26 cellular contexts compared by ENCODE assay signal in the genomic region with DNA sequence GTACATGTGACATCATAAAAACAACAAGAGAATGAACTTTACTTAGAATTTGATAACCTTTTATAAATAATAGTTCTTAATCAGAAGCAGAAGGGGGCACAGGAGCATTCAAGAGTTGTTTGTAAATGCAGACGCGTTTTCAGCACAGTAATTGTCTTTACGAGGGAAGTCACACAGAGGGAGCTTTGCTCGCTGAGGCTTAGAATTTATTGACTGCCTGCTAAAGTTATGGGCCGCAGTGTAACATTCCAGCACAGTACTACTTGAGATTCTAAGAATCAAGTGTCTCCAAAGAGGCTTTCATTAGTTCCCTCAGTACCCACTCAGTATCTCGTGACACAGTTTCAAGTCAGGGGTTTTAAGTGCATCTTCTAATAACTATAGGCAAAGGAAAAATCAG.
A peak's percentile ranks its signal among the peaks of the same experiment; 100 is the strongest.
DNase-seq lines count a peak whose midpoint lies in the region; ATAC-seq, FAIRE-seq and TF ChIP-seq lines count a peak whose summit lies in the region.
"Had no signal": no experiment of that assay in that cellular context is flagged by ENCODE, and none has a peak within 500 bp of the region (broad histone marks: within the 10 kb centered on the region; RNA-seq: fewer than 3 reads in every experiment).

No MANE protein-coding gene starts in this region.

- H3K4me2 ChIP-seq in GM23338, result no peak overlapping the region; the same call in 1 of the 2 replicates
- no peak overlapping the region for H3K4me2 ChIP-seq in H1 (ENCODE audit: insufficient read depth in 1 of 2, low read depth in 2 of 2, low read length in 2 of 2)
- H3K4me2 ChIP-seq: BLaER1, KMS-11 had no signal

- H3K27me3 Mint-ChIP-seq in GM23338 (ENCODE audit: insufficient read depth, low read depth, poor library complexity), result no peaks in the 10 kb centered on the region

- no peaks in the 10 kb centered on the region for H3K9me3 ChIP-seq in H1 (ENCODE audit: insufficient read depth in 2 of 2, low read depth in 1 of 2, low read length in 1 of 2)
- H3K9me3 ChIP-seq: Caco-2, Peyer's patch, SJCRH30 had no signal

- H2BK120ac ChIP-seq in H1 (replicated peaks; ENCODE audit: low read depth, low read length), result no peak overlapping the region

- WGBS in H1 (ENCODE audit: extremely low coverage in 1 of 2, insufficient coverage in 1 of 2, insufficient read length in 1 of 2, insufficient replicate concordance in 2 of 2, low coverage in 1 of 2, low lambda C conversion rate in 2 of 2, missing lambda C conversion rate in 1 of 2), 2 experiments, result 51% methylated on average over 6 of the region's 6 CpGs; no CpG with 5 or more reads in 1 of the 2 experiments

- CTCF ChIA-PET in H1 (lab: Charles Lee; ENCODE audit: partially characterized antibody), result interaction anchor here (0.5 kb wide), 1 partner anchor 1673 kb away, joined by 3 read pairs; no protein-coding TSS in a partner anchor

- H2BK5ac ChIP-seq in H1 (ENCODE audit: low read depth, low read length), result no peak overlapping the region

- peak; percentile 81 for ATAC-seq in GM23338
- ATAC-seq in GM21381 (IDR thresholded peaks at IDR 0.05; ENCODE audit: unreplicated experiment), result no peak
- ATAC-seq in GM18498 (IDR thresholded peaks at IDR 0.05; ENCODE audit: unreplicated experiment), result no peak

- no peaks in the 10 kb centered on the region for H3K9me2 ChIP-seq in GM23338 (ENCODE audit: insufficient read depth)

- no peak overlapping the region for H4K91ac ChIP-seq in H1 (replicated peaks; ENCODE audit: insufficient read length, low read length)

- no peak for TF ChIP-seq POLR2A in H1 (IDR thresholded peaks at IDR 0.05; ENCODE audit: control extremely low read depth in 1 of 2, low read depth in 2 of 2, low read length in 2 of 2)

- H3K4me3 ChIP-seq in GM23338, result no peak overlapping the region
- H3K4me3 ChIP-seq in LNCaP clone FGC (ENCODE audit: low read depth, low read length), result no peak overlapping the region
- H3K4me3 ChIP-seq in H1 (ENCODE audit: extremely low read depth in 1 of 4, insufficient read depth in 2 of 4, low read depth in 3 of 4, low read length in 4 of 4), result no peak overlapping the region
- H3K4me3 ChIP-seq: BLaER1, Peyer's patch, SJCRH30 had no signal

- no peaks in the 10 kb centered on the region for H3F3A ChIP-seq in GM23338 (replicated peaks; ENCODE audit: low read depth)

- H3K4me1 ChIP-seq in GM23338 (ENCODE audit: insufficient read depth), result peaks cover 19% of the 10 kb centered on the region
- peaks cover 0 to 2% (median 0%) of the 10 kb centered on the region in 4 experiments; a peak in 3 of 7 replicates for H3K4me1 ChIP-seq in H1 (replicated peaks in 1 of 4; ENCODE audit: control insufficient read depth in 3 of 4, insufficient read depth in 4 of 4, low read length in 3 of 4)
- H3K4me1 ChIP-seq: BLaER1, Caco-2, Peyer's patch, SJCRH30 had no signal

- no peak for FAIRE-seq in H1 (lab: Jason Lieb, UNC)
- FAIRE-seq: GM19239, H54 had no signal

- DNase-seq in GM23338 (ENCODE audit: low spot score) (peak; percentile 59), LNCaP clone FGC (ENCODE audit: low read depth) (no peak), H1 (ENCODE audit: low read depth in 1 of 2, low spot score in 2 of 2) (no peak), left kidney (ENCODE audit: low read depth, low spot score) (peak; percentile 74), COLO668 (lab: John Stamatoyannopoulos, UW; ENCODE audit: unreplicated experiment) (no peak), kidney tubule cell (ENCODE audit: low spot score) (no peak)
- DNase-seq: Caco-2; CD4-positive, alpha-beta T cell; DMS 273 treated with DMSO at 0.1 percent for 48 hours; GDM1; IMR-90; MV-4-11; NCI-H1105 treated with DMSO at 0.1 percent for 48 hours; NCI-H1694; NCI-H2081 treated with DMSO at 0.1 percent for 48 hours; NCI-H510A treated with DMSO at 0.1 percent for 48 hours; NCI-H774; Peyer's patch; SJCRH30 had no signal

- H3K36me3 ChIP-seq in GM23338 (ENCODE audit: insufficient read depth) (no peaks in the 10 kb centered on the region), H1 (ENCODE audit: control insufficient read depth in 2 of 4, insufficient read depth in 4 of 4, low read length in 3 of 4) (no peaks in the 10 kb centered on the region)
- H3K36me3 ChIP-seq: BLaER1, Peyer's patch, SJCRH30 had no signal

- H3K9ac ChIP-seq in H1 (replicated peaks in 1 of 4; ENCODE audit: extremely low read depth in 1 of 4, low read depth in 3 of 4, low read length in 3 of 4), result no peak overlapping the region
- H3K9ac ChIP-seq: BLaER1, KMS-11 had no signal

- peaks cover 18% of the 10 kb centered on the region; the same call in 2 of the 3 replicates for H3K4me1 Mint-ChIP-seq in GM23338

- H3K27ac ChIP-seq in GM23338 (ENCODE audit: low read depth) (no peak overlapping the region), H1 (ENCODE audit: low read depth, low read length) (no peak overlapping the region)
- H3K27ac ChIP-seq: BLaER1, HL-60, KMS-11, Peyer's patch, SJCRH30 had no signal

- H3K23ac ChIP-seq in H1 (ENCODE audit: insufficient read length), result no peak overlapping the region

- peaks cover 5% of the 10 kb centered on the region; the same call in 2 of the 3 replicates for H3K36me3 Mint-ChIP-seq in GM23338 (ENCODE audit: low read depth)

- H4K20me1 ChIP-seq in GM23338 (replicated peaks; ENCODE audit: insufficient read depth), result no peaks in the 10 kb centered on the region
- H4K20me1 ChIP-seq in H1 (replicated peaks in 1 of 2; ENCODE audit: control insufficient read depth in 1 of 2, insufficient read depth in 2 of 2, low read length in 2 of 2), result no peaks in the 10 kb centered on the region
- H4K20me1 ChIP-seq: BLaER1 had no signal

- no peak overlapping the region for H3K4me3 Mint-ChIP-seq in GM23338
- H3K4me3 Mint-ChIP-seq: CD4-positive, alpha-beta T cell had no signal

- POLR2A ChIA-PET in H1 (lab: Charles Lee; ENCODE audit: partially characterized antibody), result no interaction called here

- H2BK20ac ChIP-seq in H1 (ENCODE audit: low read length), result no peak overlapping the region

- H2BK12ac ChIP-seq in H1 (ENCODE audit: low read depth, low read length), result no peak overlapping the region

- no peak overlapping the region for H3K4ac ChIP-seq in H1 (replicated peaks; ENCODE audit: insufficient read length, low read depth, low read length)

- H4K8ac ChIP-seq in H1 (ENCODE audit: extremely low read depth, insufficient read depth, low read length), result no peak overlapping the region

- H2AFZ ChIP-seq in GM23338 (no peak overlapping the region), H1 (ENCODE audit: low read length) (no peak overlapping the region)

- H3K18ac ChIP-seq in H1 (ENCODE audit: extremely low read depth, low read length), result no peak overlapping the region

- TF ChIP-seq CTCF in GM23338 (conservative IDR thresholded peaks at IDR 0.05; ENCODE audit: low read depth in 2 of 2) (no peak), LNCaP clone FGC (IDR thresholded peaks at IDR 0.05; ENCODE audit: control insufficient read depth, extremely low read depth, insufficient read depth) (0 out of 2 replicates have a peak, but pooled peaks have one; percentile 1), H1 (IDR thresholded peaks at IDR 0.05; ENCODE audit: control extremely low read depth in 1 of 3, insufficient read depth in 1 of 3, low read depth in 1 of 3, low read length in 3 of 3) (no peak)

- H3K79me2 ChIP-seq in GM23338 (replicated peaks; ENCODE audit: insufficient read depth) (no peaks in the 10 kb centered on the region), H1 (ENCODE audit: control insufficient read depth in 1 of 2, insufficient read depth in 2 of 2, low read length in 2 of 2) (no peaks in the 10 kb centered on the region)

- no peaks in the 10 kb centered on the region for H3K79me1 ChIP-seq in H1 (ENCODE audit: low read depth, low read length)

- no peak overlapping the region for H2AK5ac ChIP-seq in H1 (ENCODE audit: low read depth, low read length)

- no peaks in the 10 kb centered on the region; the same call in 1 of the 2 replicates for H3K23me2 ChIP-seq in H1 (ENCODE audit: low read depth, low read length)

- TF ChIP-seq EP300 in H1 (IDR thresholded peaks at IDR 0.05; ENCODE audit: borderline replicate concordance in 1 of 2, low read depth in 2 of 2, low read length in 2 of 2), result no peak

- peak overlapping the region; percentile 56; the same call in 1 of the 2 replicates for H3K27ac Mint-ChIP-seq in GM23338
- H3K27ac Mint-ChIP-seq: CD4-positive, alpha-beta T cell had no signal

- no peak; a peak in 1 of 4 replicates for TF ChIP-seq RAD21 in H1 (IDR thresholded peaks at IDR 0.05 in 1 of 2, conservative IDR thresholded peaks at IDR 0.05 in 1 of 2; ENCODE audit: low read depth in 2 of 2, low read length in 2 of 2)

- no peak overlapping the region for H4K5ac ChIP-seq in H1 (ENCODE audit: insufficient read length, low read depth, low read length)

- no peak overlapping the region for H3K56ac ChIP-seq in H1 (replicated peaks; ENCODE audit: insufficient read length, low read depth, low read length)

- H3K27me3 ChIP-seq in GM23338 (ENCODE audit: insufficient read depth), result no peaks in the 10 kb centered on the region
- H3K27me3 ChIP-seq in H1 (replicated peaks in 1 of 4; ENCODE audit: control insufficient read depth in 3 of 4, extremely low read depth in 1 of 4, insufficient read depth in 3 of 4, low read length in 3 of 4), result no peaks in the 10 kb centered on the region
- H3K27me3 ChIP-seq: BLaER1, Peyer's patch, SJCRH30 had no signal

- no peak overlapping the region for H3K14ac ChIP-seq in H1 (ENCODE audit: insufficient read length)

- H2BK15ac ChIP-seq in H1 (ENCODE audit: low read length), result no peak overlapping the region

- H3K9me3 Mint-ChIP-seq in GM23338, result peaks cover 7% of the 10 kb centered on the region; the same call in 2 of the 3 replicates

TF ChIP-seq in GM23338, 12 proteins besides CTCF, POLR2A, EP300 and RAD21 (continues in another document):
- TF ChIP-seq, protein P1, sequence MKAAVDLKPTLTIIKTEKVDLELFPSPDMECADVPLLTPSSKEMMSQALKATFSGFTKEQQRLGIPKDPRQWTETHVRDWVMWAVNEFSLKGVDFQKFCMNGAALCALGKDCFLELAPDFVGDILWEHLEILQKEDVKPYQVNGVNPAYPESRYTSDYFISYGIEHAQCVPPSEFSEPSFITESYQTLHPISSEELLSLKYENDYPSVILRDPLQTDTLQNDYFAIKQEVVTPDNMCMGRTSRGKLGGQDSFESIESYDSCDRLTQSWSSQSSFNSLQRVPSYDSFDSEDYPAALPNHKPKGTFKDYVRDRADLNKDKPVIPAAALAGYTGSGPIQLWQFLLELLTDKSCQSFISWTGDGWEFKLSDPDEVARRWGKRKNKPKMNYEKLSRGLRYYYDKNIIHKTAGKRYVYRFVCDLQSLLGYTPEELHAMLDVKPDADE (IDR thresholded peaks at IDR 0.05), result no peak

TF ChIP-seq in H1, 55 proteins besides CTCF, POLR2A, EP300 and RAD21:
- TF ChIP-seq CBX8 (IDR thresholded peaks at IDR 0.05; ENCODE audit: borderline replicate concordance, low read depth, low read length) (no peak), TEAD4 (IDR thresholded peaks at IDR 0.05; ENCODE audit: low read depth, low read length) (0 out of 2 replicates have a peak, but pooled peaks have one; percentile 33), GABPA (IDR thresholded peaks at IDR 0.05; ENCODE audit: borderline replicate concordance, insufficient read depth, low read length) (no peak)
TF ChIP-seq in H1: peak in this region for 1.

Comparison
In these comparisons a context has a peak if more than half of its experiments do, and no peak if none do; other contexts are left out.
1. DNase-seq: peak in GM23338 (single experiment) and left kidney (single experiment); none in LNCaP clone FGC (single experiment), H1 (0 of 2), COLO668 (single experiment) and kidney tubule cell (single experiment).